21 cellular contexts compared by ENCODE assay signal in the genomic region with DNA sequence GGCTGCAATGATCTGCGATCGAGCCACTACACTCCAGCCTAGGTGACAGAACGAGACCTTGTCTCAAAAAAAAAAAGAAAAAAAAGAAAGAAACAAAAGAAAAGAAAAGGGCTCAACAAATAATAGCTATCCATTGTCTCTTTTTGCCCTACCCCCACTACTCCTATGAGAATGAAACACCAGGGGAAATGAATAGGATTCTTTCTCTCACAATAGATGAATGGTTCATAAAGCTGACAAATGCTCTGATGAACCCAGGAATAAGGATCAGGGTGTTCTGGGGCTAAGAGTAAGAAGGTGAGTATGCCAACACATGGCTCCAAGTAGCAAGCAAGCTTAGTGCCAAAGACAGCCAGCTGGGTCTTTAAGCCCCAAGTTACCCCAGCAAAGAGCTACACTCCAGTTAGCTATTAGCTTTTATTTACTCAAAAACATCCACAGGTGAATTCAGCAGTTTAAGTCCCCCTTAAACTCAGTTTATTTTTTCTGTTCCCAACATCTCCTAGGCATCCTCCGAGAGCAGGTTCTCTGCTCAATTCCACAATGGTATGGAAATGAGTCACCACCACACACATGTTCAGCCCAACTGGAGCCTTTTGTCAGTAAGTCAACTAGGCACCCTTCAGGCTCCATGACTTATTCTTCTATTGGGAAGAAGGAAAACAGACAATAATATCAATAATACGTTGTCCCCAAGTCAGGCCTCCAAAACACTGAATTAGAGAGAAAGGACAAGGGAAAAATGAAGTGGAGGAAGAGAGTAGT. TPM values are rescaled to one million over a fixed set of nuclear protein-coding genes. Genes with fewer than 3 reads are reported as not detected.
"Had no signal": no experiment of that assay in that cellular context is flagged by ENCODE, and none has a peak within 500 bp of the region (broad histone marks: within the 10 kb centered on the region; RNA-seq: fewer than 3 reads in every experiment).

No MANE protein-coding gene starts in this region.

- H3K9me3 ChIP-seq: neutrophil, pancreas, sigmoid colon, thyroid gland had no signal

- ATAC-seq: activated CD8-positive, alpha-beta T cell treated with anti-CD3 and anti-CD28 coated beads, Interleukin-2, amount 10 ng/mL, durations not matched to agents 7 days and 5 days; activated naive CD8-positive, alpha-beta T cell treated with anti-CD3 and anti-CD28 coated beads, Interleukin-2, amount 50 U/mL, for 24 hours; activated T-cell treated with anti-CD3 and anti-CD28 coated beads, Interleukin-2, amount 50 U/mL, for 4 hours; natural killer cell treated with Interleukin-12 subunit alpha and Interleukin-12 subunit beta and Interleukin-15 and Interleukin-18, amount 100 ng/mL, for 72 hours; pancreas; stimulated activated memory B cell treated with anti-CD40 and anti-IgM and Interleukin-4, amounts not matched to agents 10 μg/mL and 1 μg/mL and 100 μg/mL, for 72 hours had no signal

- H3K36me3 ChIP-seq: brain microvascular endothelial cell, neutrophil, pancreas, sigmoid colon, thyroid gland had no signal

- H3K27ac ChIP-seq: brain microvascular endothelial cell, neutrophil, pancreas, sigmoid colon, thyroid gland had no signal

- H3K27me3 Mint-ChIP-seq: activated CD4-positive, alpha-beta T cell treated with anti-CD3 and anti-CD28 coated beads, Interleukin-2, amount 10 ng/mL, durations not matched to agents 7 days and 5 days; activated naive CD8-positive, alpha-beta T cell treated with anti-CD3 and anti-CD28 coated beads, Interleukin-2, amount 50 U/mL, for 24 hours; natural killer cell treated with Interleukin-12 subunit alpha and Interleukin-12 subunit beta and Interleukin-15 and Interleukin-18, amount 100 ng/mL, for 72 hours; stimulated activated memory B cell treated with anti-CD40 and anti-IgM and Interleukin-4, amounts not matched to agents 10 μg/mL and 1 μg/mL and 100 μg/mL, for 72 hours had no signal

- H3K4me3 Mint-ChIP-seq: activated CD4-positive, alpha-beta T cell treated with anti-CD3 and anti-CD28 coated beads, Interleukin-2, amount 10 ng/mL, durations not matched to agents 7 days and 5 days; activated CD8-positive, alpha-beta T cell treated with anti-CD3 and anti-CD28 coated beads, Interleukin-2, amount 10 ng/mL, durations not matched to agents 7 days and 5 days; activated naive CD4-positive, alpha-beta T cell treated with anti-CD3 and anti-CD28 coated beads, Interleukin-2, amount 10 ng/mL, durations not matched to agents 7 days and 5 days; activated naive CD8-positive, alpha-beta T cell treated with anti-CD3 and anti-CD28 coated beads, Interleukin-2, amount 50 U/mL, for 24 hours; activated T-cell treated with anti-CD3 and anti-CD28 coated beads, Interleukin-2, amount 50 U/mL, for 4 hours; natural killer cell treated with Interleukin-12 subunit alpha and Interleukin-12 subunit beta and Interleukin-15 and Interleukin-18, amount 100 ng/mL, for 72 hours; stimulated activated memory B cell treated with anti-CD40 and anti-IgM and Interleukin-4, amounts not matched to agents 10 μg/mL and 1 μg/mL and 100 μg/mL, for 72 hours had no signal

- DNase-seq: activated CD4-positive, alpha-beta T cell treated with anti-CD3 and anti-CD28 coated beads, Interleukin-2, amount 10 ng/mL, durations not matched to agents 7 days and 5 days; activated CD8-positive, alpha-beta memory T cell treated with anti-CD3 and anti-CD28 coated beads, Interleukin-2, amount 50 U/mL, for 4 hours; activated CD8-positive, alpha-beta T cell treated with anti-CD3 and anti-CD28 coated beads, Interleukin-2, amount 10 ng/mL, durations not matched to agents 7 days and 5 days; activated effector memory CD4-positive, alpha-beta T cell treated with Interleukin-2 at 50 U/mL for 16 hours; activated naive CD4-positive, alpha-beta T cell treated with anti-CD3 and anti-CD28 coated beads, Interleukin-2, amount 10 ng/mL, durations not matched to agents 7 days and 5 days; activated naive CD8-positive, alpha-beta T cell treated with anti-CD3 and anti-CD28 coated beads, Interleukin-2, amount 50 U/mL, for 24 hours; activated T-cell treated with anti-CD3 and anti-CD28 coated beads, Interleukin-2, amount 50 U/mL, for 4 hours; aorta; brain microvascular endothelial cell; erythroblast; pancreas; sigmoid colon; stimulated activated CD4-positive, alpha-beta T cell treated with anti-CD3 and anti-CD28 coated beads, Interleukin-4, amount 100 ng/mL, for 4 hours; T1000; thyroid gland had no signal

- H3K27ac Mint-ChIP-seq: activated CD4-positive, alpha-beta T cell treated with anti-CD3 and anti-CD28 coated beads, Interleukin-2, amount 10 ng/mL, durations not matched to agents 7 days and 5 days; activated CD8-positive, alpha-beta T cell treated with anti-CD3 and anti-CD28 coated beads, Interleukin-2, amount 10 ng/mL, durations not matched to agents 7 days and 5 days; activated naive CD4-positive, alpha-beta T cell treated with anti-CD3 and anti-CD28 coated beads, Interleukin-2, amount 10 ng/mL, durations not matched to agents 7 days and 5 days; activated naive CD8-positive, alpha-beta T cell treated with anti-CD3 and anti-CD28 coated beads, Interleukin-2, amount 50 U/mL, for 24 hours; natural killer cell treated with Interleukin-12 subunit alpha and Interleukin-12 subunit beta and Interleukin-15 and Interleukin-18, amount 100 ng/mL, for 72 hours had no signal

- H3K27me3 ChIP-seq: brain microvascular endothelial cell, neutrophil, pancreas, sigmoid colon, thyroid gland had no signal

- H3K4me3 ChIP-seq: pancreas, sigmoid colon, thyroid gland had no signal

- H3K4me1 ChIP-seq: pancreas, thyroid gland had no signal

RNA-seq across cellular contexts. Expression of a gene that starts 4.2 kb away (rescaled TPM):
- total RNA-seq: activated T-cell treated with anti-CD3 and anti-CD28 coated beads, Interleukin-2, amount 50 U/mL, for 4 hours; glomerular endothelial cell; natural killer cell treated with Interleukin-12 subunit alpha and Interleukin-12 subunit beta and Interleukin-15 and Interleukin-18, amount 100 ng/mL, for 72 hours; T-helper 1 cell treated with Interleukin-12 subunit alpha and Interleukin-12 subunit beta and Interleukin-4 antibody, amounts not matched to agents 30 ng/mL and 1 ng/mL, for 36 hours had no signal

RNA-seq across cellular contexts. Expression of a gene that starts 4.2 kb away (rescaled TPM):
- total RNA-seq: activated CD4-positive, alpha-beta T cell treated with anti-CD3 and anti-CD28 coated beads, Interleukin-2, amount 10 ng/mL, durations not matched to agents 7 days and 5 days; activated CD8-positive, alpha-beta T cell treated with anti-CD3 and anti-CD28 coated beads, Interleukin-2, amount 10 ng/mL, durations not matched to agents 7 days and 5 days; activated T-cell treated with anti-CD3 and anti-CD28 coated beads, Interleukin-2, amount 50 U/mL, for 4 hours; dermis microvascular lymphatic vessel endothelial cell; glomerular endothelial cell; natural killer cell treated with Interleukin-12 subunit alpha and Interleukin-12 subunit beta and Interleukin-15 and Interleukin-18, amount 100 ng/mL, for 72 hours had no signal

RNA-seq across cellular contexts. Expression of a gene that starts 25.4 kb away (rescaled TPM):
- total RNA-seq: glomerular endothelial cell had no signal
